In the genomic region with DNA sequence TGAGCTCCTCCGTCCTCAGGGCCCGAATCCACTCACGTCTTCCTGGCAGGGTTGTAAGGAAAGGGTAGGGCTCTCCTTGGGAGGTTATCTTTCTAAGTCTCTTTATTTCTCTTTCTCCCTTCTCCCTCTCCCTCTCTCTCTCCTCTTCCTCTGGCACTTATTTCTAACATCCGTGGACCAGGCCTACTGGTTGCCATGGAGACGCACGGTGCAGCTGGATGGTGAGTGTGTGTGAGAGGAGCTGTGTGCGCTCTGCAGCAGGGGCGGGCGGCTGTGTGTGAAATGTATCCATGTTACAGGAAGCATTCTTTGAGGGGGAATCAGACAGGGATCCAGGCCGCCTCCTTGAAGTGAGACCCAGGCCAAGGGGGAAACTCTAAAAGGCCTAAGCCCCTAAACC, we compare ENCODE assay signal across 10 cellular contexts. TPM values are rescaled to one million over a fixed set of nuclear protein-coding genes. Genes with fewer than 3 reads are reported as not detected.
DNase-seq lines count a peak whose midpoint lies in the region; ATAC-seq and TF ChIP-seq lines count a peak whose summit lies in the region.
"Had no signal": no experiment of that assay in that cellular context is flagged by ENCODE, and none has a peak within 500 bp of the region (broad histone marks: within the 10 kb centered on the region; RNA-seq: fewer than 3 reads in every experiment).

No MANE protein-coding gene starts in this region.

- H3K36me3 Mint-ChIP-seq in activated CD4-positive, alpha-beta T cell treated with anti-CD3 and anti-CD28 coated beads, Interleukin-2, amount 10 ng/mL, durations not matched to agents 24 days and 14 days (ENCODE audit: low read depth): no peaks in the 10 kb centered on the region
- H3K36me3 Mint-ChIP-seq in activated CD4-positive, alpha-beta T cell treated with anti-CD3 and anti-CD28 coated beads, Interleukin-2, amount 10 ng/mL, durations not matched to agents 7 days and 5 days (ENCODE audit: low read depth): no peaks in the 10 kb centered on the region

- peaks cover 5% of the 10 kb centered on the region for H3K27me3 Mint-ChIP-seq in activated CD4-positive, alpha-beta T cell treated with anti-CD3 and anti-CD28 coated beads, Interleukin-2, amount 10 ng/mL, durations not matched to agents 24 days and 14 days
- H3K27me3 Mint-ChIP-seq in activated CD4-positive, alpha-beta T cell treated with anti-CD3 and anti-CD28 coated beads, Interleukin-2, amount 10 ng/mL, durations not matched to agents 7 days and 5 days: peaks cover 8% of the 10 kb centered on the region

- 59% methylated on average over 10 of the region's 10 CpGs for WGBS in suprapubic skin

- peaks cover 7% of the 10 kb centered on the region for H3K27me3 ChIP-seq in suprapubic skin
- H3K27me3 ChIP-seq: foreskin keratinocyte had no signal

- peaks cover 23% of the 10 kb centered on the region for H3K4me1 Mint-ChIP-seq in activated CD4-positive, alpha-beta T cell treated with anti-CD3 and anti-CD28 coated beads, Interleukin-2, amount 10 ng/mL, durations not matched to agents 24 days and 14 days
- peaks cover 17% of the 10 kb centered on the region for H3K4me1 Mint-ChIP-seq in activated CD4-positive, alpha-beta T cell treated with anti-CD3 and anti-CD28 coated beads, Interleukin-2, amount 10 ng/mL, durations not matched to agents 7 days and 5 days

- no peak for TF ChIP-seq EP300 in suprapubic skin (IDR thresholded peaks at IDR 0.05)

- H3K9me3 ChIP-seq in suprapubic skin: no peaks in the 10 kb centered on the region

- peak overlapping the region; percentile 5 for H3K27ac ChIP-seq in suprapubic skin
- H3K27ac ChIP-seq: foreskin keratinocyte had no signal

- no peaks in the 10 kb centered on the region for H3K36me3 ChIP-seq in suprapubic skin

- CTCF ChIA-PET in activated CD4-positive, alpha-beta T cell treated with anti-CD3 and anti-CD28 coated beads, Interleukin-2, amount 10 ng/mL, durations not matched to agents 7 days and 5 days (lab: Charles Lee): interaction anchor here (0.7 to 1.3 kb wide), 2 partner anchors 34 to 154 kb away, joined by 3 to 6 read pairs; no protein-coding TSS in a partner anchor

- H3K4me3 Mint-ChIP-seq in activated CD4-positive, alpha-beta T cell treated with anti-CD3 and anti-CD28 coated beads, Interleukin-2, amount 10 ng/mL, durations not matched to agents 24 days and 14 days: no peak overlapping the region
- H3K4me3 Mint-ChIP-seq in activated CD4-positive, alpha-beta T cell treated with anti-CD3 and anti-CD28 coated beads, Interleukin-2, amount 10 ng/mL, durations not matched to agents 7 days and 5 days: no peak overlapping the region

- H3K4me3 ChIP-seq in foreskin fibroblast (ENCODE audit: low read depth in 1 of 2, low read length in 2 of 2) (no peak overlapping the region), suprapubic skin (no peak overlapping the region)

- ATAC-seq in GM21619 (IDR thresholded peaks at IDR 0.05; ENCODE audit: unreplicated experiment) (no peak), GM19463 (IDR thresholded peaks at IDR 0.05; ENCODE audit: unreplicated experiment) (no peak), HG02571 (IDR thresholded peaks at IDR 0.05; ENCODE audit: unreplicated experiment) (no peak)
- ATAC-seq: foreskin keratinocyte had no signal

- TF ChIP-seq CTCF in foreskin fibroblast (IDR thresholded peaks at IDR 0.05; ENCODE audit: low read depth, low read length): no peak
- TF ChIP-seq CTCF in suprapubic skin (IDR thresholded peaks at IDR 0.05): no peak

- peak overlapping the region; percentile 62 for H3K27ac Mint-ChIP-seq in activated CD4-positive, alpha-beta T cell treated with anti-CD3 and anti-CD28 coated beads, Interleukin-2, amount 10 ng/mL, durations not matched to agents 24 days and 14 days
- H3K27ac Mint-ChIP-seq in activated CD4-positive, alpha-beta T cell treated with anti-CD3 and anti-CD28 coated beads, Interleukin-2, amount 10 ng/mL, durations not matched to agents 7 days and 5 days: no peak overlapping the region

- TF ChIP-seq POLR2A in suprapubic skin (IDR thresholded peaks at IDR 0.05): no peak

- H3K4me1 ChIP-seq in suprapubic skin: peaks cover 47% of the 10 kb centered on the region

- intact Hi-C loops in activated CD4-positive, alpha-beta T cell treated with anti-CD3 and anti-CD28 coated beads, Interleukin-2, amount 10 ng/mL, durations not matched to agents 24 days and 14 days (cut with micrococcal nuclease): no loop called here

- POLR2A ChIA-PET in activated CD4-positive, alpha-beta T cell treated with anti-CD3 and anti-CD28 coated beads, Interleukin-2, amount 10 ng/mL, durations not matched to agents 7 days and 5 days (lab: Charles Lee): no interaction called here

- DNase-seq in activated CD4-positive, alpha-beta T cell treated with anti-CD3 and anti-CD28 coated beads, Interleukin-2, amount 10 ng/mL, durations not matched to agents 24 days and 14 days: no peak
- DNase-seq in activated CD4-positive, alpha-beta T cell treated with anti-CD3 and anti-CD28 coated beads, Interleukin-2, amount 10 ng/mL, durations not matched to agents 7 days and 5 days: no peak
- DNase-seq in NCI-H774 (lab: John Stamatoyannopoulos, UW) (peak; percentile 60), foreskin fibroblast (peak; percentile 37 to 69), suprapubic skin (ENCODE audit: low spot score in 2 of 2) (no peak)
- DNase-seq: foreskin keratinocyte had no signal

- H3K9me3 Mint-ChIP-seq in activated CD4-positive, alpha-beta T cell treated with anti-CD3 and anti-CD28 coated beads, Interleukin-2, amount 10 ng/mL, durations not matched to agents 24 days and 14 days: no peaks in the 10 kb centered on the region
- H3K9me3 Mint-ChIP-seq in activated CD4-positive, alpha-beta T cell treated with anti-CD3 and anti-CD28 coated beads, Interleukin-2, amount 10 ng/mL, durations not matched to agents 7 days and 5 days: no peaks in the 10 kb centered on the region

RNA-seq across cellular contexts. Expression of a gene that starts 32.2 kb away (rescaled TPM):
- total RNA-seq in activated CD4-positive, alpha-beta T cell treated with anti-CD3 and anti-CD28 coated beads, Interleukin-2, amount 10 ng/mL, durations not matched to agents 24 days and 14 days: 0.17 TPM in 1 of 2 replicates, not detected in the other
- total RNA-seq in activated CD4-positive, alpha-beta T cell treated with anti-CD3 and anti-CD28 coated beads, Interleukin-2, amount 10 ng/mL, durations not matched to agents 7 days and 5 days: not detected
- total RNA-seq in suprapubic skin: 100 to 1,000 TPM in 1 of 4 donors, 10 to 100 TPM in 3; 76.2 to 122 (median 89.5) TPM
- total RNA-seq: activated CD8-positive, alpha-beta memory T cell treated with anti-CD3 and anti-CD28 coated beads for 36 hours had no signal

Comparison
In these comparisons a context has a peak if more than half of its experiments do, and no peak if none do; other contexts are left out.
1. DNase-seq: peak in NCI-H774 (single experiment) and foreskin fibroblast (2 of 2); none in activated CD4-positive, alpha-beta T cell treated with anti-CD3 and anti-CD28 coated beads, Interleukin-2, amount 10 ng/mL, durations not matched to agents 24 days and 14 days (single experiment), activated CD4-positive, alpha-beta T cell treated with anti-CD3 and anti-CD28 coated beads, Interleukin-2, amount 10 ng/mL, durations not matched to agents 7 days and 5 days (single experiment) and suprapubic skin (0 of 2).
2. RNA of a gene that starts 32.2 kb away (total RNA-seq): 76.2 to 122 TPM in suprapubic skin; 0.17 TPM in activated CD4-positive, alpha-beta T cell treated with anti-CD3 and anti-CD28 coated beads, Interleukin-2, amount 10 ng/mL, durations not matched to agents 24 days and 14 days and not detected in activated CD4-positive, alpha-beta T cell treated with anti-CD3 and anti-CD28 coated beads, Interleukin-2, amount 10 ng/mL, durations not matched to agents 7 days and 5 days; every median in the first group is over 10 times any median in the second.